ENCODE assay signal across 1 cellular context in the genomic region with DNA sequence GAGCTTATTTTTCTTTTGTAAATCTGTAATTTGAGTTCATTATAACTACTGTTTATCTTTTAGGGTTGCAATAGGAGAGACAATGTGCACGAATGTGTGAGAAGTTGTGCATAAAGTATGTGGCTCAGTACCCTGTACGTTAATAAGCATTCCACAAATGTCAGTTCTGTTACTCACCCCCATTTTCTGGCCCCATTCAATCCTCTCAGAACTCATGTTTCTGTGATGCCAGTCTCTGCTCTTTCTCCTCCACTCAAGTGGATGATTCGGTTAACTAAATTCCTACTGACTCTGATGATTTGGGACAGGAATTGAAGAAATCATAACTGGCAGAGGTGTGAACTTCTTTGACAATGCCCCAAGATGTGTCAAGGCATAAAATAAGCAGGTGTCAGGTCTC.
TF ChIP-seq lines count a peak whose summit lies in the region.

No MANE protein-coding gene starts in this region.

TF ChIP-seq in H1, 55 proteins besides CTCF, POLR2A, EP300 and RAD21:
- TF ChIP-seq HDAC6 (IDR thresholded peaks at IDR 0.05; ENCODE audit: low read depth, low read length) (no peak), EZH2 (IDR thresholded peaks at IDR 0.05; ENCODE audit: low read depth, low read length, severe bottlenecking) (no peak), CEBPB (IDR thresholded peaks at IDR 0.05; ENCODE audit: low read depth, low read length) (no peak), CBX8 (IDR thresholded peaks at IDR 0.05; ENCODE audit: borderline replicate concordance, low read depth, low read length) (no peak), KDM4A (IDR thresholded peaks at IDR 0.05; ENCODE audit: low read depth, low read length, severe bottlenecking) (no peak), SIN3A (conservative IDR thresholded peaks at IDR 0.05 in 1 of 2, IDR thresholded peaks at IDR 0.05 in 1 of 2; ENCODE audit: low read depth in 1 of 2, low read length in 2 of 2) (no peak), TAF7 (optimal IDR thresholded peaks at IDR 0.05; ENCODE audit: borderline replicate concordance, low read depth, low read length) (no peak), SRF (IDR thresholded peaks at IDR 0.05; ENCODE audit: low read depth, low read length) (no peak), CTBP2 (IDR thresholded peaks at IDR 0.05; ENCODE audit: borderline replicate concordance, insufficient read depth, insufficient read length, low read length) (no peak), CHD2 (IDR thresholded peaks at IDR 0.05; ENCODE audit: low read length) (no peak), SP1 (IDR thresholded peaks at IDR 0.05; ENCODE audit: low read depth, low read length) (no peak), RXRA (IDR thresholded peaks at IDR 0.05; ENCODE audit: insufficient read depth, low read depth, low read length) (no peak), PHF8 (conservative IDR thresholded peaks at IDR 0.05; ENCODE audit: low read depth, low read length) (no peak)
- TF ChIP-seq, protein P1, sequence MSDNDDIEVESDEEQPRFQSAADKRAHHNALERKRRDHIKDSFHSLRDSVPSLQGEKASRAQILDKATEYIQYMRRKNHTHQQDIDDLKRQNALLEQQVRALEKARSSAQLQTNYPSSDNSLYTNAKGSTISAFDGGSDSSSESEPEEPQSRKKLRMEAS (IDR thresholded peaks at IDR 0.05): no peak
